ENCODE assay signal across 14 cellular contexts in the genomic region with DNA sequence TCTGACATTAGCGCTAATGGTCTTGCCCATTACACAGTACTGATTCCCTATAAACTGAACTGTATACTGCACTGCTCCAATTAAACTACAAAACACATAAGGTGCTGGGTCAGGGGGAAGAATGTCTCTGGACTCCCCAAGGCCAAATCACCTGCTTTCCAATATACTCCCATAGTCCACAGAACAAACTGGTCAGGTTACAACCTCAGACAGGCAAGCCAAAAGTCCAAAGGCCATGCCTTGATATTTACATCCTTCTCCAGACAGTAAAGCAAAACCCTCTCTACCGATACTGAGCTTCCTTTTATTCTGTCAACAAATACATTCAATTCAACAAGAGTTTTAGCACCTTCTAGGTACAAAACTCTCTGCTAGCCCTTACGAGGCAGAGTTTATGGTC. TPM values are rescaled to one million over a fixed set of nuclear protein-coding genes. Genes with fewer than 3 reads are reported as not detected.
"Had no signal": no experiment of that assay in that cellular context is flagged by ENCODE, and none has a peak within 500 bp of the region (broad histone marks: within the 10 kb centered on the region; RNA-seq: fewer than 3 reads in every experiment).

No MANE protein-coding gene starts in this region.

- H3K4me1 ChIP-seq: ascending aorta, sigmoid colon, vagina had no signal

- H3K27me3 ChIP-seq: ascending aorta, dorsolateral prefrontal cortex, sigmoid colon, vagina had no signal

- DNase-seq: activated CD4-positive, CD25-positive, alpha-beta regulatory T cell treated with anti-CD3 and anti-CD28 coated beads, Interleukin-2, amount 50 U/mL, for 72 hours; activated naive CD4-positive, alpha-beta T cell treated with anti-CD3 and anti-CD28 coated beads for 36 hours; dorsolateral prefrontal cortex; left ventricle myocardium superior; mesenchymal stem cell; nephron progenitor cell; sigmoid colon; stimulated activated CD4-positive, alpha-beta T cell treated with anti-CD3 and anti-CD28 coated beads, Interleukin-1b, Interleukin-23, amount 100 ng/mL, for 48 hours; T-helper 9 cell had no signal

- FAIRE-seq: endometrium, keratinocyte had no signal

- ATAC-seq: left ventricle myocardium superior had no signal

- H3K9me3 ChIP-seq: ascending aorta, sigmoid colon, vagina had no signal

- H3K27ac ChIP-seq: ascending aorta, dorsolateral prefrontal cortex, sigmoid colon, vagina had no signal

- H3K36me3 ChIP-seq: ascending aorta, sigmoid colon, vagina had no signal

- H3K4me3 ChIP-seq: ascending aorta, dorsolateral prefrontal cortex, sigmoid colon, vagina had no signal

RNA-seq across cellular contexts. Expression of gene ZNF541, which starts 8.9 kb away (rescaled TPM):
- total RNA-seq: ascending aorta, chondrocyte, vagina had no signal
